1 cellular context compared by ENCODE assay signal in genomic region chr17:7576432-7576937, GRCh38.
TF ChIP-seq lines count a peak whose summit lies in the region.

No MANE protein-coding gene starts in this region.

TF ChIP-seq in HCT116, 20 proteins besides CTCF, POLR2A, EP300 and RAD21:
- TF ChIP-seq FOSL1 (IDR thresholded peaks at IDR 0.05; ENCODE audit: low read depth): no peak
- TF ChIP-seq EGR1 (IDR thresholded peaks at IDR 0.05; ENCODE audit: low read depth): no peak
- TF ChIP-seq EZH2phosphoT487 (IDR thresholded peaks at IDR 0.05; ENCODE audit: borderline replicate concordance): no peak
- TF ChIP-seq YY1 (IDR thresholded peaks at IDR 0.05; ENCODE audit: extremely low read depth, insufficient replicate concordance, low read depth, low read length): no peak
- peak; percentile 11; the same call in 1 of the 2 replicates for TF ChIP-seq POLR2AphosphoS5 (IDR thresholded peaks at IDR 0.05; ENCODE audit: low read depth, low read length)
- no peak for TF ChIP-seq ATF3 (IDR thresholded peaks at IDR 0.05)
- TF ChIP-seq ZNF274 (IDR thresholded peaks at IDR 0.05; ENCODE audit: low read depth, low read length): no peak
- TF ChIP-seq, protein P1, sequence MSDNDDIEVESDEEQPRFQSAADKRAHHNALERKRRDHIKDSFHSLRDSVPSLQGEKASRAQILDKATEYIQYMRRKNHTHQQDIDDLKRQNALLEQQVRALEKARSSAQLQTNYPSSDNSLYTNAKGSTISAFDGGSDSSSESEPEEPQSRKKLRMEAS (IDR thresholded peaks at IDR 0.05): no peak
